Comparison of ENCODE assay signal across 11 cellular contexts in genomic region chr2:17578466-17578928, GRCh38. TPM values are rescaled to one million over a fixed set of nuclear protein-coding genes. Genes with fewer than 3 reads are reported as not detected.
A peak's percentile ranks its signal among the peaks of the same experiment; 100 is the strongest.
DNase-seq lines count a peak whose midpoint lies in the region; ATAC-seq and TF ChIP-seq lines count a peak whose summit lies in the region.
"Had no signal": no experiment of that assay in that cellular context is flagged by ENCODE, and none has a peak within 500 bp of the region (broad histone marks: within the 10 kb centered on the region; RNA-seq: fewer than 3 reads in every experiment).

No MANE protein-coding gene starts in this region.

- H3K36me3 ChIP-seq in endodermal cell (ENCODE audit: control insufficient read depth, insufficient read depth, low read length) (no peaks in the 10 kb centered on the region), tibial nerve (no peaks in the 10 kb centered on the region), ovary (no peaks in the 10 kb centered on the region)

- H3K27ac ChIP-seq in endodermal cell (ENCODE audit: low read depth, low read length) (no peak overlapping the region), tibial nerve (no peak overlapping the region), ovary (no peak overlapping the region)

- H3K9me3 ChIP-seq in endodermal cell (ENCODE audit: control insufficient read depth, low read length) (no peaks in the 10 kb centered on the region), tibial nerve (no peaks in the 10 kb centered on the region), ovary (no peaks in the 10 kb centered on the region)

- DNase-seq in G401 (ENCODE audit: low spot score): peak; percentile 99
- DNase-seq in endodermal cell: peak; percentile 76
- DNase-seq in NCI-H446 (lab: John Stamatoyannopoulos, UW): no peak
- DNase-seq in tibial nerve (ENCODE audit: low spot score in 2 of 2): no peak
- no peak for DNase-seq in GM19240 (ENCODE audit: insufficient read length, low spot score)
- no peak for DNase-seq in ovary
- DNase-seq: activated naive CD4-positive, alpha-beta T cell; effector CD8-positive, alpha-beta T cell; occipital lobe had no signal

- no peaks in the 10 kb centered on the region for H3K36me3 Mint-ChIP-seq in endodermal cell (ENCODE audit: low read depth)

- 75 to 82% methylated on average over 2 to 5 of the region's 5 CpGs for WGBS in endodermal cell (ENCODE audit: insufficient coverage in 1 of 2, insufficient read length in 1 of 2), 2 experiments
- 30 to 45% methylated on average over 5 of the region's 5 CpGs for WGBS in tibial nerve, 2 donors
- WGBS in ovary, 3 donors: 26 to 43% (median 37%) methylated on average over 5 of the region's 5 CpGs

- in situ Hi-C loops in G401 (cut with HindIII; ENCODE audit: low sequenced_read_pairs): no loop called here

- ATAC-seq in GM21367 (IDR thresholded peaks at IDR 0.05; ENCODE audit: unreplicated experiment) (peak; percentile 74), HG03378 (IDR thresholded peaks at IDR 0.05; ENCODE audit: unreplicated experiment) (peak; percentile 85)

- TF ChIP-seq EP300 in tibial nerve (IDR thresholded peaks at IDR 0.05) (no peak), ovary (IDR thresholded peaks at IDR 0.05) (no peak)

- TF ChIP-seq CTCF in endodermal cell (conservative IDR thresholded peaks at IDR 0.05): no peak
- TF ChIP-seq CTCF in tibial nerve (IDR thresholded peaks at IDR 0.05): no peak
- TF ChIP-seq CTCF in ovary (IDR thresholded peaks at IDR 0.05): no peak

- H3K4me3 Mint-ChIP-seq in endodermal cell: no peak overlapping the region

- TF ChIP-seq POLR2A in tibial nerve (IDR thresholded peaks at IDR 0.05) (no peak), ovary (IDR thresholded peaks at IDR 0.05) (no peak)

- H3K4me1 ChIP-seq in endodermal cell (ENCODE audit: control insufficient read depth, insufficient read depth, low read length) (no peaks in the 10 kb centered on the region), tibial nerve (no peaks in the 10 kb centered on the region), ovary (ENCODE audit: insufficient read depth) (no peaks in the 10 kb centered on the region)

- peaks cover 27% of the 10 kb centered on the region for H3K27me3 Mint-ChIP-seq in endodermal cell (ENCODE audit: insufficient read depth)

- H3K4me3 ChIP-seq in endodermal cell (ENCODE audit: low read length) (no peak overlapping the region), tibial nerve (no peak overlapping the region), ovary (no peak overlapping the region)

- H3K9ac ChIP-seq in endodermal cell (ENCODE audit: extremely low read depth, low read length, poor library complexity, severe bottlenecking): no peak overlapping the region

- no peaks in the 10 kb centered on the region for H3K27me3 ChIP-seq in endodermal cell (ENCODE audit: control insufficient read depth, insufficient read depth, low read length, poor library complexity, severe bottlenecking)
- H3K27me3 ChIP-seq in tibial nerve: no peaks in the 10 kb centered on the region
- H3K27me3 ChIP-seq in ovary: no peaks in the 10 kb centered on the region

- intact Hi-C loops in ovary (cut with DNase I): no loop called here

- peaks cover 25% of the 10 kb centered on the region for H3K4me1 Mint-ChIP-seq in endodermal cell

- H3K9me3 Mint-ChIP-seq in endodermal cell: no peaks in the 10 kb centered on the region

- no peak overlapping the region for H3K27ac Mint-ChIP-seq in endodermal cell

RNA-seq across cellular contexts. Expression of gene VSNL1, which starts 38.0 kb away (rescaled TPM):
- total RNA-seq in G401 (2014; rRNA removed; shearing (Covaris generic)): not detected in 2 replicates
- total RNA-seq in endodermal cell: 1 to 10 TPM; 1.4 to 3.3 TPM
- 4.5 TPM for polyA plus RNA-seq in endodermal cell (2013, experiment 1 of 2)
- 2.8 TPM for polyA plus RNA-seq in endodermal cell (2013, experiment 2 of 2)
- 1 to 10 TPM in 1 of 4 donors, under 1 TPM in 1, not detected in 2; 0.63 to 1.2 TPM for total RNA-seq in tibial nerve
- total RNA-seq in ovary: 1 to 10 TPM in 5 of 7 donors, under 1 TPM in 1, not detected in 1; 0.60 to 9.4 (median 4.0) TPM
- 1 to 10 TPM in 1 of 2 donors, under 1 TPM in 1; 0.41 to 2.8 TPM for polyA plus RNA-seq in ovary

Comparison
In these comparisons a context has a peak if more than half of its experiments do, and no peak if none do; other contexts are left out.
1. DNase-seq: peak in G401 (single experiment) and endodermal cell (single experiment); none in NCI-H446 (0 of 2), tibial nerve (0 of 2), GM19240 (single experiment) and ovary (0 of 5).